Comparison of ENCODE assay signal across 11 cellular contexts in the genomic region with DNA sequence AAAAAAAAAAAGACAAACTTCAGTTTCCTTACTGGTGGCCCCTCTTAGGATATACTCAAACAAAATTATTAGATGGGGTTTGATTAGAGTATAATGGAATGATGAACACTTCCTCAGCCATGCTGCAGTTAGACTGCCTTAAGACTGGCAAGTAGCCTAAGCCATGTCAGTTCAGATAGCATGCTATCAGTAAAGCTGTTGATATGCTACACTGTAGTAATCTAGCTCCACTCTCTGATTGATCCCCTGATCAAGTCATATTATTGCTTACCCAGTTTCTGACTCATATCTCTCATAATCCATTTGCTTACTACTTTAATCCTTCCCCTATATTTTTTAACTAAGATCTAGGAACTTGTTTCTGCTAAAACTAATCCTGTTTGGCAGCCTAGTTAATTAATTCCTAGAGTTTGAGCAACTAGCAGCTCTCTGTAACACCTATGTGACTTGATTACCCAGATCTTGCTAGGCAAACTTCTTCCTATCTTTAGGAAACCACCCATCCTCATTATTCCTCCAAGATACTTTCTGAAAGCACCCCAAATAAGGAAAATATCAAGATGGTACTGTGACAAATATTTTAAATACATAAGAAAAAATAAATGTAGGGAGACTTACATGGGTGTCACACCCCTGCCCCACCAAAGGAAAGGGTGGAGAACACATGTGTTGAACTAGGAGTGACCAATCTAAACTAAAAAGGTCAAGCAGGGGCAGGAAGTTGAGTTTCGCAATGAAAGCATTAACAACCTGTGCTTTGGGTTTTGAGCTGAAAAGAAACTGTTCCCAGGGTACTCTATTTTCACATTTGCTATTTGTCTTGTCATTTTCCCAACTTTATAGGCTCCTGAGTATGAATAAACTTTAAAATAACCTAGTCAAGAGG. TPM values are rescaled to one million over a fixed set of nuclear protein-coding genes. Genes with fewer than 3 reads are reported as not detected.
DNase-seq lines count a peak whose midpoint lies in the region; ATAC-seq, FAIRE-seq and TF ChIP-seq lines count a peak whose summit lies in the region.
"Had no signal": no experiment of that assay in that cellular context is flagged by ENCODE, and none has a peak within 500 bp of the region (broad histone marks: within the 10 kb centered on the region; RNA-seq: fewer than 3 reads in every experiment).

No MANE protein-coding gene starts in this region.

- TF ChIP-seq CTCF in BJ (IDR thresholded peaks at IDR 0.05; ENCODE audit: insufficient read depth, low read depth, low read length): no peak
- no peak for TF ChIP-seq CTCF in cardiac fibroblast (IDR thresholded peaks at IDR 0.05; ENCODE audit: low read depth, low read length)
- TF ChIP-seq CTCF in mucosa of descending colon (IDR thresholded peaks at IDR 0.05): no peak
- TF ChIP-seq CTCF in mesothelial cell of epicardium (IDR thresholded peaks at IDR 0.05; ENCODE audit: unreplicated experiment): no peak
- TF ChIP-seq CTCF in ovary (IDR thresholded peaks at IDR 0.05): no peak

- CTCF ChIA-PET in BJ (lab: Yijun Ruan, JAX): interaction anchor here (0.7 kb wide), 1 partner anchor 636 kb away, joined by 3 read pairs; no protein-coding TSS in a partner anchor

- peak; percentile 23 for DNase-seq in BJ (ENCODE audit: low read depth)
- DNase-seq in HTR-8/SVneo (ENCODE audit: insufficient read length, low spot score): peak; percentile 33
- peak; percentile 21 to 44 for DNase-seq in cardiac fibroblast (ENCODE audit: low read depth in 2 of 2)
- DNase-seq in mucosa of descending colon: peak in 1 of 3 donors; percentile 17
- no peak for DNase-seq in mesothelial cell of epicardium (ENCODE audit: low spot score in 2 of 2, unreplicated experiment in 2 of 2)
- no peak for DNase-seq in ovary
- no peak for DNase-seq in SHP77 treated with DMSO at 0.1 percent for 48 hours (lab: John Stamatoyannopoulos, UW)
- DNase-seq: NCI-H2081 treated with DMSO at 0.1 percent for 48 hours, T-helper 9 cell had no signal

- H3K4me3 ChIP-seq in BJ (ENCODE audit: low read depth, low read length) (no peak overlapping the region), cardiac fibroblast (replicated peaks in 1 of 2; ENCODE audit: low read depth in 2 of 2, low read length in 2 of 2) (no peak overlapping the region), mucosa of descending colon (no peak overlapping the region), ovary (no peak overlapping the region)

- peaks cover 3% of the 10 kb centered on the region for H3K36me3 ChIP-seq in BJ (ENCODE audit: control insufficient read depth, insufficient read depth, low read length)
- no peaks in the 10 kb centered on the region for H3K36me3 ChIP-seq in mucosa of descending colon (ENCODE audit: low read depth)
- H3K36me3 ChIP-seq in ovary: no peaks in the 10 kb centered on the region

- H3K4me3 Mint-ChIP-seq in mesothelial cell of epicardium: no peak overlapping the region
- H3K4me3 Mint-ChIP-seq: activated naive CD4-positive, alpha-beta T cell treated with anti-CD3 and anti-CD28 coated beads, Interleukin-2, amount 50 U/mL, for 24 hours had no signal

- H3K9me3 ChIP-seq in mucosa of descending colon (no peaks in the 10 kb centered on the region), ovary (no peaks in the 10 kb centered on the region)

- POLR2A ChIA-PET in BJ (lab: Charles Lee): no interaction called here

- H3K27me3 Mint-ChIP-seq in mesothelial cell of epicardium (ENCODE audit: low read depth): no peaks in the 10 kb centered on the region
- H3K27me3 Mint-ChIP-seq: activated naive CD4-positive, alpha-beta T cell treated with anti-CD3 and anti-CD28 coated beads, Interleukin-2, amount 50 U/mL, for 24 hours had no signal

- H3K9me3 Mint-ChIP-seq in mesothelial cell of epicardium: no peaks in the 10 kb centered on the region
- H3K9me3 Mint-ChIP-seq: activated naive CD4-positive, alpha-beta T cell treated with anti-CD3 and anti-CD28 coated beads, Interleukin-2, amount 50 U/mL, for 24 hours had no signal

- intact Hi-C loops in mucosa of descending colon (cut with DNase I, micrococcal nuclease): no loop called here
- intact Hi-C loops in ovary (cut with DNase I): loop anchor here in 1 of 4 donors (5.0 kb wide), 1 partner anchor 672 kb away; no protein-coding TSS in a partner anchor

- H3K4me1 ChIP-seq in mucosa of descending colon (ENCODE audit: low read depth) (peaks cover 13% of the 10 kb centered on the region), ovary (ENCODE audit: insufficient read depth) (peaks cover 5% of the 10 kb centered on the region)

- no peak overlapping the region for H3K27ac ChIP-seq in ovary

- no peaks in the 10 kb centered on the region for H3K27me3 ChIP-seq in BJ (ENCODE audit: control insufficient read depth, insufficient read depth, low read length)
- H3K27me3 ChIP-seq in ovary: no peaks in the 10 kb centered on the region

- H3K27ac Mint-ChIP-seq in mesothelial cell of epicardium: no peak overlapping the region
- H3K27ac Mint-ChIP-seq: activated naive CD4-positive, alpha-beta T cell treated with anti-CD3 and anti-CD28 coated beads, Interleukin-2, amount 50 U/mL, for 24 hours had no signal

- WGBS in ovary, 3 donors: 85 to 94% (median 87%) methylated on average over 1 of the region's 1 CpG

- peaks cover 19% of the 10 kb centered on the region for H3K36me3 Mint-ChIP-seq in mesothelial cell of epicardium

- no peak for TF ChIP-seq POLR2A in ovary (IDR thresholded peaks at IDR 0.05)

- peaks cover 9% of the 10 kb centered on the region for H3K4me1 Mint-ChIP-seq in mesothelial cell of epicardium

- ATAC-seq in mucosa of descending colon (peak; percentile 81), GM19455 (IDR thresholded peaks at IDR 0.05; ENCODE audit: unreplicated experiment) (no peak)

- TF ChIP-seq EP300 in ovary (IDR thresholded peaks at IDR 0.05): no peak

- FAIRE-seq in HTR-8/SVneo (lab: Jason Lieb, UNC): no peak

RNA-seq across cellular contexts. Expression of a gene that starts 43.2 kb away (rescaled TPM):
- polyA plus RNA-seq in BJ (2011; rRNA removed) (13.2 and 29.0 TPM in 2 replicates), ovary (10 to 100 TPM; 12.0 to 19.6 TPM)
- polyA minus RNA-seq in BJ (2011; rRNA and poly(A)+ RNA removed): 12.9 and 13.2 TPM in 2 replicates
- total RNA-seq in mucosa of descending colon (10 to 100 TPM; 48.5 to 75.7 (median 49.3) TPM), mesothelial cell of epicardium (71.3 to 77.1 TPM (median 74.0 TPM) in 3 replicates), ovary (10 to 100 TPM; 39.3 to 66.1 (median 55.0) TPM)

Comparison
In these comparisons a context has a peak if more than half of its experiments do, and no peak if none do; other contexts are left out.
1. DNase-seq: peak in BJ (single experiment), HTR-8/SVneo (single experiment) and cardiac fibroblast (2 of 2); none in mesothelial cell of epicardium (0 of 2), ovary (0 of 5) and SHP77 treated with DMSO at 0.1 percent for 48 hours (single experiment).